Comparison of ENCODE assay signal across 27 cellular contexts in the genomic region with DNA sequence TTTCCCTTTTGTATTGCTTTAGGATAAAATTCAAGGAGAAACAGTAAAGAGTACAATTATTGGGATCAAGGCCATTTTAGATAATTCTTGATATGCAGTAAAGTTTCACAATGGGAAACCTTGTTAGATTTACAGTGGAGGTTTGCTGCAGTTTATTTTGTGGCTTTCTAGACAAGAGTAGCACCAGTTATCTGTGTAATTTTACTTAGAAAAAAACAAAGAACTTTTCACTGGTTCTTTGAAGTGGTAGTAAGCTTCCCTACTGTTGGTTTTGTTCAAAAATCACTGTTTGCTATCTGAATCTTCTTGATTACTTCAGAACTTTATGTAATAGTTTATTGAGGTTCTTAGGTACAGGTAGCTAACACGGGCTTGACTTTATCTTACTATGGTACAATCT.
"Had no signal": no experiment of that assay in that cellular context is flagged by ENCODE, and none has a peak within 500 bp of the region (broad histone marks: within the 10 kb centered on the region; RNA-seq: fewer than 3 reads in every experiment).

No MANE protein-coding gene starts in this region.

- H3K9ac ChIP-seq: KMS-11 had no signal

- H3K27ac Mint-ChIP-seq: activated CD4-positive, alpha-beta memory T cell treated with anti-CD3 and anti-CD28 coated beads, Interleukin-2, amount 10 ng/mL, durations not matched to agents 7 days and 5 days; activated CD4-positive, alpha-beta T cell treated with anti-CD3 and anti-CD28 coated beads for 36 hours; activated naive CD8-positive, alpha-beta T cell treated with anti-CD3 and anti-CD28 coated beads for 36 hours; activated T-cell treated with anti-CD3 and anti-CD28 coated beads, Interleukin-2, amount 50 U/mL, for 24 hours; activated T-helper 1 cell treated with anti-CD3 and anti-CD28 coated beads, Interleukin-12 subunit alpha, Interleukin-12 subunit beta, Interleukin-2, Interleukin-4 antibody, amounts not matched to agents 30 ng/mL and 10 ng/mL and 1 ng/mL, durations not matched to agents 14 hours and 24 hours and 36 hours; brain; T-cell had no signal

- H3K4me3 ChIP-seq: SK-N-MC had no signal

- FAIRE-seq: astrocyte had no signal

- DNase-seq: activated CD4-positive, alpha-beta memory T cell treated with anti-CD3 and anti-CD28 coated beads, Interleukin-2, amount 10 ng/mL, durations not matched to agents 7 days and 5 days; activated CD4-positive, alpha-beta T cell treated with anti-CD3 and anti-CD28 coated beads for 36 hours; activated CD4-positive, alpha-beta T cell treated with anti-CD3 and anti-CD28 coated beads, Interleukin-2, amount 50 U/mL, for 1 hour; activated effector memory CD4-positive, alpha-beta T cell treated with Interleukin-2 at 50 U/mL for 16 hours; activated naive CD4-positive, alpha-beta T cell treated with Interleukin-2 at 50 U/mL for 16 hours; activated naive CD8-positive, alpha-beta T cell treated with anti-CD3 and anti-CD28 coated beads for 36 hours; activated T-cell treated with anti-CD3 and anti-CD28 coated beads, Interleukin-2, amount 50 U/mL, for 24 hours; amygdala; NCI-H1092 treated with DMSO at 0.1 percent for 48 hours; NCI-H1417 treated with DMSO at 0.1 percent for 48 hours; NCI-H1694 treated with DMSO at 0.1 percent for 48 hours; NCI-H2029 treated with DMSO at 0.1 percent for 48 hours; NCI-H345; NCI-H510A; NCI-H526 treated with DMSO at 0.1 percent for 48 hours; NK-92 treated with Interleukin-12 subunit alpha and Interleukin-12 subunit beta, amount 100 ng/mL, for 24 hours; OCI-M1; RPMI8226; T-cell; WERI-Rb-1 had no signal

- H3K36me3 ChIP-seq: WERI-Rb-1 had no signal

- H3K27me3 Mint-ChIP-seq: activated CD4-positive, alpha-beta memory T cell treated with anti-CD3 and anti-CD28 coated beads, Interleukin-2, amount 10 ng/mL, durations not matched to agents 7 days and 5 days; activated CD4-positive, alpha-beta T cell treated with anti-CD3 and anti-CD28 coated beads for 36 hours; activated naive CD8-positive, alpha-beta T cell treated with anti-CD3 and anti-CD28 coated beads for 36 hours; activated T-cell treated with anti-CD3 and anti-CD28 coated beads, Interleukin-2, amount 50 U/mL, for 24 hours; brain; T-cell had no signal

- H3K27ac ChIP-seq: KMS-11, SK-N-MC, WERI-Rb-1 had no signal

- H3K4me3 Mint-ChIP-seq: activated CD4-positive, alpha-beta memory T cell treated with anti-CD3 and anti-CD28 coated beads, Interleukin-2, amount 10 ng/mL, durations not matched to agents 7 days and 5 days; activated CD4-positive, alpha-beta T cell treated with anti-CD3 and anti-CD28 coated beads for 36 hours; activated naive CD8-positive, alpha-beta T cell treated with anti-CD3 and anti-CD28 coated beads for 36 hours; activated T-cell treated with anti-CD3 and anti-CD28 coated beads, Interleukin-2, amount 50 U/mL, for 24 hours; activated T-helper 1 cell treated with anti-CD3 and anti-CD28 coated beads, Interleukin-12 subunit alpha, Interleukin-12 subunit beta, Interleukin-2, Interleukin-4 antibody, amounts not matched to agents 30 ng/mL and 10 ng/mL and 1 ng/mL, durations not matched to agents 14 hours and 24 hours and 36 hours; brain had no signal

- ATAC-seq: activated CD4-positive, alpha-beta T cell treated with anti-CD3 and anti-CD28 coated beads for 36 hours; Panc1; Right ventricle myocardium inferior had no signal

- H3K9me3 Mint-ChIP-seq: activated naive CD8-positive, alpha-beta T cell treated with anti-CD3 and anti-CD28 coated beads for 36 hours; activated T-cell treated with anti-CD3 and anti-CD28 coated beads, Interleukin-2, amount 50 U/mL, for 24 hours; activated T-helper 1 cell treated with anti-CD3 and anti-CD28 coated beads, Interleukin-12 subunit alpha, Interleukin-12 subunit beta, Interleukin-2, Interleukin-4 antibody, amounts not matched to agents 30 ng/mL and 10 ng/mL and 1 ng/mL, durations not matched to agents 14 hours and 24 hours and 36 hours; T-cell had no signal

- H3K4me2 ChIP-seq: KMS-11 had no signal
